ENCODE assay signal across 12 cellular contexts in the genomic region with DNA sequence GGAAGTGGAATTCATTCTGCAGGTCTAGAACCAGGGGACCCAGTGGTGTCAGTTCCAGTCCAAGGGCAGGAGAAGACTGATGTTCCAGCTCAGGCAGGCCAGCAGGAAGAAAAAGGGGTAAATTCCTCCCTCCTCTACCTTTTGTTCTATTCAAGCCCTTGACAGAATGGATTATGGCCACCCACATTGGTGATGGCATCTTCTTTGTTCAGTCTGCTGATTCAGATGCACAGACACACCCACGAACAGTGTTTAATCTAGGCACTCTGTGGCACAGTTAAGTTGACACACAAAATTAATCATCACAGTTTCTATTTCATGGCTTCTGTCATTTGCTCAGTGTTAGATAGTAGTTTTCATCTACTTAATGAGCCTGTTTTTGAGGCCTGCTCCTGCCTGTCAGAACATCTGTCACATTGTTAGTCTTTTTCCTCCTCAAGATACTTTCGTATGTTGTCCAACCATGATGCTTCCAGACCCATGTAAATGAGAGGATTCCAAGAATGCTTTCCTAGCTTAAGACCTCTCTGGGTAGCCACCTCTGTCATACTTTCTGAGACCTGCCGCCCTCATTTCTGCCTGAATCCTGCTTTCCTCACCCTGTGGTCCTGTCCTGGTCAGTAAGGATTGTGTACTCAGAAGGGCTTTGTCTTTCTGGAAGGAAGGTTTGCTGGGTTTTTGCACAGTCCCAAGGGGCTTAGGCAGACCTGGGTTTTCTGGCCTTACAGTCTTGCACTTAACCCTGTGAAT.
DNase-seq lines count a peak whose midpoint lies in the region; ATAC-seq, FAIRE-seq and TF ChIP-seq lines count a peak whose summit lies in the region.
"Had no signal": no experiment of that assay in that cellular context is flagged by ENCODE, and none has a peak within 500 bp of the region (broad histone marks: within the 10 kb centered on the region; RNA-seq: fewer than 3 reads in every experiment).

No MANE protein-coding gene starts in this region.

- H3K9me3 Mint-ChIP-seq in mesothelial cell of epicardium = no peaks in the 10 kb centered on the region
- H3K9me3 Mint-ChIP-seq: neural crest cell had no signal

- peaks cover 6% of the 10 kb centered on the region for H3K36me3 ChIP-seq in mucosa of descending colon (ENCODE audit: low read depth)

- no peak overlapping the region for H3K4me3 Mint-ChIP-seq in mesothelial cell of epicardium
- H3K4me3 Mint-ChIP-seq: neural crest cell had no signal

- no peak for TF ChIP-seq POLR2A in H54 (IDR thresholded peaks at IDR 0.05; ENCODE audit: low read depth, low read length)

- intact Hi-C loops in mucosa of descending colon (cut with DNase I, micrococcal nuclease) = no loop called here

- H3K36me3 Mint-ChIP-seq in mesothelial cell of epicardium = peaks cover 29% of the 10 kb centered on the region

- H3K9me3 ChIP-seq in mucosa of descending colon = no peaks in the 10 kb centered on the region
- H3K9me3 ChIP-seq: esophagus muscularis mucosa, suprapubic skin had no signal

- peaks cover 34% of the 10 kb centered on the region for H3K4me1 Mint-ChIP-seq in mesothelial cell of epicardium

- no peak for TF ChIP-seq CTCF in mesothelial cell of epicardium (IDR thresholded peaks at IDR 0.05; ENCODE audit: unreplicated experiment)
- TF ChIP-seq CTCF in mucosa of descending colon (IDR thresholded peaks at IDR 0.05) = no peak

- no peaks in the 10 kb centered on the region for H3K27me3 Mint-ChIP-seq in mesothelial cell of epicardium (ENCODE audit: low read depth)

- peak; percentile 94 for FAIRE-seq in H54 (lab: Jason Lieb, UNC)
- FAIRE-seq: islet of Langerhans had no signal

- ATAC-seq in mucosa of descending colon (no peak), HG02798 (IDR thresholded peaks at IDR 0.05; ENCODE audit: poor library complexity, unreplicated experiment) (no peak), HG03139 (IDR thresholded peaks at IDR 0.05; ENCODE audit: unreplicated experiment) (no peak)

- peak overlapping the region; percentile 85 for H3K27ac Mint-ChIP-seq in mesothelial cell of epicardium

- no peak overlapping the region for H3K4me3 ChIP-seq in mucosa of descending colon
- H3K4me3 ChIP-seq: esophagus muscularis mucosa, suprapubic skin had no signal

- DNase-seq in COR-L47 (lab: John Stamatoyannopoulos, UW) = peak; percentile 11
- DNase-seq in H54 (ENCODE audit: insufficient read length, low spot score) = no peak
- peak; percentile 24 for DNase-seq in amniotic epithelial cell (ENCODE audit: low read depth)
- no peak for DNase-seq in mesothelial cell of epicardium (ENCODE audit: low spot score in 2 of 2, unreplicated experiment in 2 of 2)
- DNase-seq in mucosa of descending colon = no peak
- DNase-seq: NCI-H1417 treated with DMSO at 0.1 percent for 48 hours had no signal

- H3K4me1 ChIP-seq in mucosa of descending colon (ENCODE audit: low read depth) = no peaks in the 10 kb centered on the region

Comparison
In these comparisons a context has a peak if more than half of its experiments do, and no peak if none do; other contexts are left out.
1. DNase-seq: peak in COR-L47 (single experiment) and amniotic epithelial cell (single experiment); none in H54 (single experiment), mesothelial cell of epicardium (0 of 2) and mucosa of descending colon (0 of 3).